In the genomic region with DNA sequence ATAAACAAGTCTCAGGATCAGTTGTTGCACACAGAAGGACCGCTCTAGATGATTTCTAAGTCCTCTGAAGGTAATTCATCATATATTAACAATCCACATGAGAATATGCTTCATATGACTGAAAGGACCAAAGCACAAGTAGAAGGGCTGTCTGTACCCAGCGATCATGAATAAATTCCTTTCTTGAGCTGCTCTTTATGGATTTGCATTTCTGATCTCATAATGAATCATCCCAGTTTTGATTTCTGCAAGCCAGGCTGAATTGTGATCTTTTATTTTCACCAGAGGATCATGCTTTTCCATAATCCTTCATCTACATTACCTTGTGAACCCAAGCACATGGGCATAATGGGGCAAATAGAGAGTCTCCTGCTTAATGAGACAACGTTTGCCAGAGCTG, we compare ENCODE assay signal across 1 cellular context.
TF ChIP-seq lines count a peak whose summit lies in the region.

No MANE protein-coding gene starts in this region.

TF ChIP-seq in IMR-90, 13 proteins besides CTCF, POLR2A, EP300 and RAD21 (continued from another document):
- TF ChIP-seq, protein P1, sequence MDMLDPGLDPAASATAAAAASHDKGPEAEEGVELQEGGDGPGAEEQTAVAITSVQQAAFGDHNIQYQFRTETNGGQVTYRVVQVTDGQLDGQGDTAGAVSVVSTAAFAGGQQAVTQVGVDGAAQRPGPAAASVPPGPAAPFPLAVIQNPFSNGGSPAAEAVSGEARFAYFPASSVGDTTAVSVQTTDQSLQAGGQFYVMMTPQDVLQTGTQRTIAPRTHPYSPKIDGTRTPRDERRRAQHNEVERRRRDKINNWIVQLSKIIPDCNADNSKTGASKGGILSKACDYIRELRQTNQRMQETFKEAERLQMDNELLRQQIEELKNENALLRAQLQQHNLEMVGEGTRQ (IDR thresholded peaks at IDR 0.05; ENCODE audit: low read depth, low read length), result no peak
- no peak for TF ChIP-seq MXI1 (IDR thresholded peaks at IDR 0.05; ENCODE audit: borderline replicate concordance, low read depth, low read length)
- TF ChIP-seq MAFK (IDR thresholded peaks at IDR 0.05; ENCODE audit: low read depth, low read length), result peak; percentile 58
- TF ChIP-seq CHD1 (IDR thresholded peaks at IDR 0.05; ENCODE audit: low read depth, low read length), result no peak
TF ChIP-seq in IMR-90: peak in this region for 1.
